Comparison of ENCODE assay signal across 23 cellular contexts in genomic region chr4:27315625-27316024, GRCh38.
A peak's percentile ranks its signal among the peaks of the same experiment; 100 is the strongest.
DNase-seq lines count a peak whose midpoint lies in the region; ATAC-seq, FAIRE-seq and TF ChIP-seq lines count a peak whose summit lies in the region.
"Had no signal": no experiment of that assay in that cellular context is flagged by ENCODE, and none has a peak within 500 bp of the region (broad histone marks: within the 10 kb centered on the region; RNA-seq: fewer than 3 reads in every experiment).

No MANE protein-coding gene starts in this region.

- no peaks in the 10 kb centered on the region for H3K9me3 ChIP-seq in colonic mucosa
- H3K9me3 ChIP-seq in mucosa of descending colon: no peaks in the 10 kb centered on the region
- no peaks in the 10 kb centered on the region for H3K9me3 ChIP-seq in transverse colon
- H3K9me3 ChIP-seq in left lung: no peaks in the 10 kb centered on the region
- H3K9me3 ChIP-seq: BLaER1 treated with 17β-estradiol and CSF1 and Interleukin-3, amounts not matched to agents 10 nM and 100 nM; Caco-2 had no signal

- no peak for TF ChIP-seq CTCF in VCaP (conservative IDR thresholded peaks at IDR 0.05)
- TF ChIP-seq CTCF in colonic mucosa (IDR thresholded peaks at IDR 0.05): no peak
- no peak for TF ChIP-seq CTCF in mucosa of descending colon (IDR thresholded peaks at IDR 0.05)
- no peak for TF ChIP-seq CTCF in transverse colon (IDR thresholded peaks at IDR 0.05)
- TF ChIP-seq CTCF in left lung (IDR thresholded peaks at IDR 0.05): no peak

- peak overlapping the region; percentile 17 for H3K27ac ChIP-seq in VCaP
- peak overlapping the region; percentile 69 for H3K27ac ChIP-seq in colonic mucosa
- peak overlapping the region; percentile 60 to 69 (median 66) for H3K27ac ChIP-seq in transverse colon
- no peak overlapping the region for H3K27ac ChIP-seq in left lung
- H3K27ac ChIP-seq: BLaER1 treated with 17β-estradiol and CSF1 and Interleukin-3, amounts not matched to agents 10 nM and 100 nM; C4-2B had no signal

- in situ Hi-C loops in transverse colon (cut with MboI; ENCODE audit: low pct_ligation_motif_present in 1 of 4, low pct_unique_long_range_greater_than_20kb in 1 of 4, low sequenced_read_pairs in 3 of 4): loop anchor here in 2 of 4 donors (25.0 kb wide), 2 partner anchors 253 to 278 kb away; no protein-coding TSS in a partner anchor

- H3K36me3 ChIP-seq in colonic mucosa (no peaks in the 10 kb centered on the region), mucosa of descending colon (ENCODE audit: low read depth) (no peaks in the 10 kb centered on the region), transverse colon (no peaks in the 10 kb centered on the region), left lung (no peaks in the 10 kb centered on the region)
- H3K36me3 ChIP-seq: BLaER1 treated with 17β-estradiol and CSF1 and Interleukin-3, amounts not matched to agents 10 nM and 100 nM had no signal

- no peak for DNase-seq in colonic mucosa
- DNase-seq in mucosa of descending colon: no peak
- DNase-seq in transverse colon: no peak
- no peak for DNase-seq in midbrain (lab: John Stamatoyannopoulos, UW)
- no peak for DNase-seq in left lung
- no peak for DNase-seq in GM19239 (ENCODE audit: insufficient read length, low spot score)
- no peak for DNase-seq in activated gamma-delta T cell (lab: John Stamatoyannopoulos, UW)
- DNase-seq: 8988T; ACHN; AML-193; Caco-2; Calu3; CD4-positive, alpha-beta T cell; CD8-positive, alpha-beta T cell; DMS79 treated with DMSO at 0.1 percent for 48 hours; GF-D8 had no signal

- H3K27me3 ChIP-seq in colonic mucosa (no peaks in the 10 kb centered on the region), transverse colon (no peaks in the 10 kb centered on the region), left lung (peaks cover 0 to 5% of the 10 kb centered on the region in 2 donors)
- H3K27me3 ChIP-seq: BLaER1 treated with 17β-estradiol and CSF1 and Interleukin-3, amounts not matched to agents 10 nM and 100 nM had no signal

- intact Hi-C loops in colonic mucosa (cut with DNase I) (loop anchor here (5.0 kb wide), 1 partner anchor 263 kb away; no protein-coding TSS in a partner anchor), mucosa of descending colon (cut with DNase I, micrococcal nuclease) (no loop called here), transverse colon (cut with DNase I; ENCODE audit: low total_unique reads) (no loop called here), left lung (cut with DNase I) (no loop called here)

- TF ChIP-seq EP300 in transverse colon (IDR thresholded peaks at IDR 0.05; ENCODE audit: low read depth): no peak

- H3K9ac ChIP-seq in colonic mucosa (ENCODE audit: low read depth in 2 of 2, low read length in 2 of 2): no peak overlapping the region
- H3K9ac ChIP-seq: BLaER1 treated with 17β-estradiol and CSF1 and Interleukin-3, amounts not matched to agents 10 nM and 100 nM had no signal

- no peak overlapping the region for H3K4me3 ChIP-seq in colonic mucosa
- H3K4me3 ChIP-seq in mucosa of descending colon: no peak overlapping the region
- H3K4me3 ChIP-seq in transverse colon: no peak overlapping the region
- H3K4me3 ChIP-seq in left lung: no peak overlapping the region
- H3K4me3 ChIP-seq: BLaER1 treated with 17β-estradiol and CSF1 and Interleukin-3, amounts not matched to agents 10 nM and 100 nM had no signal

- TF ChIP-seq POLR2A in transverse colon (IDR thresholded peaks at IDR 0.05): no peak

- ATAC-seq in mucosa of descending colon (peak; percentile 74), left lung (no peak)
- ATAC-seq: CD8-positive, alpha-beta T cell had no signal

- FAIRE-seq in GM19239 (lab: Jason Lieb, UNC): no peak
- FAIRE-seq: A204.1, D721Med, G401.6, GM12891 had no signal

- H3K4me1 ChIP-seq in colonic mucosa: peaks cover 4% of the 10 kb centered on the region
- peaks cover 26% of the 10 kb centered on the region for H3K4me1 ChIP-seq in mucosa of descending colon (ENCODE audit: low read depth)
- H3K4me1 ChIP-seq in transverse colon: peaks cover 0 to 43% (median 20%) of the 10 kb centered on the region in 4 donors
- no peaks in the 10 kb centered on the region for H3K4me1 ChIP-seq in left lung
- H3K4me1 ChIP-seq: Caco-2 had no signal

Comparison
In these comparisons a context has a peak if more than half of its experiments do, and no peak if none do; other contexts are left out.
1. H3K27ac ChIP-seq: peak in VCaP (single experiment), colonic mucosa (single experiment) and transverse colon (4 of 4); none in left lung (0 of 2).